ENCODE assay signal across 9 cellular contexts in the genomic region with DNA sequence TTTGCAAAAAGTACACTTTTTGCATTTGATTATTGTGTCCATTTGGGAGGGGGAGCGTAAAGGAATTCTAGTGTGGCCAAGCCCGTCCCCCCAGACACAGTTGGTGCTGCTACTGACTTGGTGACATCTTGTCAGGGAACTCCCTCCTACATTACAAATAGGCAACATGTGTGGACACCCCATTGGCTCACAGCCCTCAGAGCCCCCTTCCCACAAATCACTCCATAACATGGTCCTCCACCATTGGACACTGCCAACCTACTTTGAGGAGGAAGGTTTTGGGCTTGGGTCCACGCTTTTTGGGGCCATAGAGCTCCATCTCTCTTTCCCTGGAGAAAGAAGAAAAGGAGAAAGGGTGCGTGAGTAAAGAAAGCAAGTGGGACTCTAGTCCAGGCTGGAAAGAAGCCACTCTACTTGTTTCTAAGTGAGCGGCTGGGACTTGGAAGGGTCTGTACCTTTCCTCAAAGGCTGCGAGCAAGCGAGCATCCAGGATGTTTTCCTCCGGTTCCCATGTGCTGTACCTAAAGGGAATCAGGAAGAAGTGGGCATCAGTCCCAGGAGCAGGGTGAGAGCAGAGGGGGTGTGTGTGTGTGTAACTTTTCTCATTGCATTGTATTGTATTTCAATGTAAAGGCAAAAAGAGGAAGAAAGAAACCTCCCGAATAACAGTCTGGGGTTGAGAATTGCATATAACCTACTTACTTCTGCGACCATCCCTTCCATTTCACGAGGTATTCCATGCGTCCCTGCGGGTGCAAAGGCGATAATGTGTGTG. TPM values are rescaled to one million over a fixed set of nuclear protein-coding genes. Genes with fewer than 3 reads are reported as not detected.
DNase-seq lines count a peak whose midpoint lies in the region; ATAC-seq, FAIRE-seq and TF ChIP-seq lines count a peak whose summit lies in the region.
"Had no signal": no experiment of that assay in that cellular context is flagged by ENCODE, and none has a peak within 500 bp of the region (broad histone marks: within the 10 kb centered on the region; RNA-seq: fewer than 3 reads in every experiment).

No MANE protein-coding gene starts in this region.

- peaks cover 37% of the 10 kb centered on the region for H4K20me1 ChIP-seq in astrocyte (ENCODE audit: insufficient read depth, low read length)

- peak overlapping the region in 1 of 2 experiments; percentile 31 for H3K18ac ChIP-seq in mesenchymal stem cell (ENCODE audit: low read depth in 1 of 2, low read length in 2 of 2)

- H4K8ac ChIP-seq in mesenchymal stem cell (ENCODE audit: low read length), result no peak overlapping the region

- H2AFZ ChIP-seq in astrocyte (ENCODE audit: low read depth, low read length), result no peak overlapping the region
- H2AFZ ChIP-seq in mesenchymal stem cell (ENCODE audit: low read depth, low read length), result no peak overlapping the region

- no peak overlapping the region for H2BK120ac ChIP-seq in mesenchymal stem cell (ENCODE audit: low read depth, low read length)

- H3K36me3 ChIP-seq in astrocyte (ENCODE audit: insufficient read depth, low read length) (no peaks in the 10 kb centered on the region), mesenchymal stem cell (ENCODE audit: control insufficient read depth in 1 of 2, insufficient read depth in 2 of 2, low read depth in 1 of 2, low read length in 2 of 2) (peaks cover 0 to 15% of the 10 kb centered on the region in 2 experiments)

- peak overlapping the region; percentile 80 for H3K4me3 Mint-ChIP-seq in stimulated activated naive CD8-positive, alpha-beta T cell treated with anti-CD3 and anti-CD28 coated beads, Interleukin-15, Interleukin-2, amounts not matched to agents 100 ng/mL and 50 ng/mL, for 24 hours
- peak overlapping the region; percentile 86 for H3K4me3 Mint-ChIP-seq in astrocyte (ENCODE audit: unreplicated experiment)

- H3K9ac ChIP-seq in astrocyte (ENCODE audit: low read length) (peak overlapping the region; percentile 87), mesenchymal stem cell (ENCODE audit: low read length) (peak overlapping the region; percentile 91)

- H3K4me1 ChIP-seq in astrocyte (ENCODE audit: insufficient read depth, low read length) (peaks cover 44% of the 10 kb centered on the region), mesenchymal stem cell (ENCODE audit: control insufficient read depth, insufficient read depth, low read depth, low read length) (peaks cover 56% of the 10 kb centered on the region)

- no peaks in the 10 kb centered on the region for H3K36me3 Mint-ChIP-seq in stimulated activated naive CD8-positive, alpha-beta T cell treated with anti-CD3 and anti-CD28 coated beads, Interleukin-15, Interleukin-2, amounts not matched to agents 100 ng/mL and 50 ng/mL, for 24 hours (ENCODE audit: low read depth)
- peaks cover 2% of the 10 kb centered on the region for H3K36me3 Mint-ChIP-seq in astrocyte (ENCODE audit: low read depth, unreplicated experiment)

- H3K27ac Mint-ChIP-seq in stimulated activated naive CD8-positive, alpha-beta T cell treated with anti-CD3 and anti-CD28 coated beads, Interleukin-15, Interleukin-2, amounts not matched to agents 100 ng/mL and 50 ng/mL, for 24 hours, result peak overlapping the region; percentile 49
- peak overlapping the region; percentile 75 for H3K27ac Mint-ChIP-seq in astrocyte (ENCODE audit: unreplicated experiment)

- H3K4ac ChIP-seq in mesenchymal stem cell (ENCODE audit: low read depth in 1 of 2, low read length in 2 of 2), result no peak overlapping the region

- peaks cover 38% of the 10 kb centered on the region for H3K27me3 Mint-ChIP-seq in stimulated activated naive CD8-positive, alpha-beta T cell treated with anti-CD3 and anti-CD28 coated beads, Interleukin-15, Interleukin-2, amounts not matched to agents 100 ng/mL and 50 ng/mL, for 24 hours
- peaks cover 32% of the 10 kb centered on the region for H3K27me3 Mint-ChIP-seq in astrocyte (ENCODE audit: low read depth, unreplicated experiment)

- H3K27me3 ChIP-seq in astrocyte (ENCODE audit: insufficient read depth, low read length) (peaks cover 48% of the 10 kb centered on the region), mesenchymal stem cell (ENCODE audit: control insufficient read depth in 1 of 2, insufficient read depth in 1 of 2, low read length in 2 of 2) (peaks cover 46 to 53% of the 10 kb centered on the region in 2 experiments)

- no peak overlapping the region for H4K91ac ChIP-seq in mesenchymal stem cell (ENCODE audit: low read length)

- peak overlapping the region in 1 of 2 experiments; percentile 39 for H2BK12ac ChIP-seq in mesenchymal stem cell (ENCODE audit: low read length in 2 of 2)

- H3K4me1 Mint-ChIP-seq in stimulated activated naive CD8-positive, alpha-beta T cell treated with anti-CD3 and anti-CD28 coated beads, Interleukin-15, Interleukin-2, amounts not matched to agents 100 ng/mL and 50 ng/mL, for 24 hours (ENCODE audit: low read depth), result peaks cover 43% of the 10 kb centered on the region
- peaks cover 8% of the 10 kb centered on the region for H3K4me1 Mint-ChIP-seq in astrocyte (ENCODE audit: low read depth, unreplicated experiment)

- no peaks in the 10 kb centered on the region for H3K9me3 Mint-ChIP-seq in stimulated activated naive CD8-positive, alpha-beta T cell treated with anti-CD3 and anti-CD28 coated beads, Interleukin-15, Interleukin-2, amounts not matched to agents 100 ng/mL and 50 ng/mL, for 24 hours
- peaks cover 16% of the 10 kb centered on the region for H3K9me3 Mint-ChIP-seq in astrocyte (ENCODE audit: unreplicated experiment)

- H3K23ac ChIP-seq in mesenchymal stem cell (ENCODE audit: low read length in 2 of 2), result peak overlapping the region in 1 of 2 experiments; percentile 15

- WGBS in mesenchymal stem cell, result 43% methylated on average over 12 of the region's 14 CpGs

- H2BK15ac ChIP-seq in mesenchymal stem cell (ENCODE audit: low read depth, poor library complexity, severe bottlenecking), result no peak overlapping the region

- no peak for ATAC-seq in stimulated activated naive CD8-positive, alpha-beta T cell treated with anti-CD3 and anti-CD28 coated beads, Interleukin-15, Interleukin-2, amounts not matched to agents 100 U/mL and 50 U/mL, for 24 hours
- ATAC-seq in HG02571 (IDR thresholded peaks at IDR 0.05; ENCODE audit: unreplicated experiment), result no peak

- H3K79me1 ChIP-seq in mesenchymal stem cell (replicated peaks; ENCODE audit: low read length, poor library complexity, severe bottlenecking), result peaks cover 11% of the 10 kb centered on the region

- no peak for TF ChIP-seq CTCF in astrocyte (IDR thresholded peaks at IDR 0.05; ENCODE audit: insufficient read depth, low read depth, low read length)

- H3K9me3 ChIP-seq in astrocyte (ENCODE audit: insufficient read depth, low read depth, low read length) (no peaks in the 10 kb centered on the region), mesenchymal stem cell (ENCODE audit: control insufficient read depth, low read length) (no peaks in the 10 kb centered on the region)

- H3K4me2 ChIP-seq in astrocyte (ENCODE audit: low read length), result peak overlapping the region; percentile 93
- peak overlapping the region; percentile 55 for H3K4me2 ChIP-seq in mesenchymal stem cell (ENCODE audit: low read length, poor library complexity, severe bottlenecking)

- peak overlapping the region; percentile 63 for H2AK5ac ChIP-seq in mesenchymal stem cell (ENCODE audit: low read length, severe bottlenecking)

- no peak for DNase-seq in stimulated activated naive CD8-positive, alpha-beta T cell treated with anti-CD3 and anti-CD28 coated beads, Interleukin-15, Interleukin-2, amounts not matched to agents 100 U/mL and 50 U/mL, for 24 hours
- DNase-seq in astrocyte (ENCODE audit: low read depth) (no peak), mesenchymal stem cell (no peak), H4 (ENCODE audit: low spot score) (no peak), hypothalamus (lab: John Stamatoyannopoulos, UW) (no peak)
- no peak for DNase-seq in activated effector memory CD4-positive, alpha-beta T cell treated with anti-CD3 and anti-CD28 coated beads, Interleukin-2, amount 50 U/mL, for 16 hours

- H3K14ac ChIP-seq in mesenchymal stem cell (ENCODE audit: low read length in 2 of 2), result no peak overlapping the region

- H3K79me2 ChIP-seq in astrocyte (ENCODE audit: insufficient read depth, low read length), result peaks cover 6% of the 10 kb centered on the region

- H3K27ac ChIP-seq in astrocyte (ENCODE audit: low read depth, low read length) (no peak overlapping the region), mesenchymal stem cell (ENCODE audit: low read length, poor library complexity, severe bottlenecking) (no peak overlapping the region)

- no peak overlapping the region for H2BK5ac ChIP-seq in mesenchymal stem cell (ENCODE audit: low read depth, low read length, poor library complexity, severe bottlenecking)

- no peak for FAIRE-seq in astrocyte (lab: Jason Lieb, UNC)
- FAIRE-seq: endometrium had no signal

- peak overlapping the region; percentile 80 for H3K4me3 ChIP-seq in astrocyte (ENCODE audit: insufficient read depth, low read depth, low read length)
- H3K4me3 ChIP-seq in mesenchymal stem cell (ENCODE audit: insufficient read depth in 1 of 2, low read depth in 1 of 2, low read length in 2 of 2), result peak overlapping the region; percentile 81 to 82

RNA-seq across cellular contexts. Expression of gene CBX8, which starts 0.9 kb away (rescaled TPM):
- total RNA-seq in astrocyte, result 2.5 and 3.4 TPM in 2 replicates
- polyA plus RNA-seq in mesenchymal stem cell (2013, experiment 1 of 2), result 2.9 TPM
- 2.8 TPM for polyA plus RNA-seq in mesenchymal stem cell (2013, experiment 2 of 2)
- 7.0 and 14.6 TPM in 2 replicates for total RNA-seq in H4 (2014; rRNA removed; shearing (Covaris generic))

RNA-seq across cellular contexts. Expression of gene CBX2, which starts 18.0 kb away (rescaled TPM):
- total RNA-seq in astrocyte, result 3.9 and 6.7 TPM in 2 replicates
- 2.2 TPM for polyA plus RNA-seq in mesenchymal stem cell (2013, experiment 1 of 2)
- polyA plus RNA-seq in mesenchymal stem cell (2013, experiment 2 of 2), result 1.9 TPM
- 24.5 and 34.2 TPM in 2 replicates for total RNA-seq in H4 (2014; rRNA removed; shearing (Covaris generic))

RNA-seq across cellular contexts. Expression of gene CBX4, which starts 43.3 kb away (rescaled TPM):
- 12.6 and 16.9 TPM in 2 replicates for total RNA-seq in astrocyte
- 21.6 TPM for polyA plus RNA-seq in mesenchymal stem cell (2013, experiment 1 of 2)
- 21.8 TPM for polyA plus RNA-seq in mesenchymal stem cell (2013, experiment 2 of 2)
- 16.0 and 18.7 TPM in 2 replicates for total RNA-seq in H4 (2014; rRNA removed; shearing (Covaris generic))
